In the genomic region with DNA sequence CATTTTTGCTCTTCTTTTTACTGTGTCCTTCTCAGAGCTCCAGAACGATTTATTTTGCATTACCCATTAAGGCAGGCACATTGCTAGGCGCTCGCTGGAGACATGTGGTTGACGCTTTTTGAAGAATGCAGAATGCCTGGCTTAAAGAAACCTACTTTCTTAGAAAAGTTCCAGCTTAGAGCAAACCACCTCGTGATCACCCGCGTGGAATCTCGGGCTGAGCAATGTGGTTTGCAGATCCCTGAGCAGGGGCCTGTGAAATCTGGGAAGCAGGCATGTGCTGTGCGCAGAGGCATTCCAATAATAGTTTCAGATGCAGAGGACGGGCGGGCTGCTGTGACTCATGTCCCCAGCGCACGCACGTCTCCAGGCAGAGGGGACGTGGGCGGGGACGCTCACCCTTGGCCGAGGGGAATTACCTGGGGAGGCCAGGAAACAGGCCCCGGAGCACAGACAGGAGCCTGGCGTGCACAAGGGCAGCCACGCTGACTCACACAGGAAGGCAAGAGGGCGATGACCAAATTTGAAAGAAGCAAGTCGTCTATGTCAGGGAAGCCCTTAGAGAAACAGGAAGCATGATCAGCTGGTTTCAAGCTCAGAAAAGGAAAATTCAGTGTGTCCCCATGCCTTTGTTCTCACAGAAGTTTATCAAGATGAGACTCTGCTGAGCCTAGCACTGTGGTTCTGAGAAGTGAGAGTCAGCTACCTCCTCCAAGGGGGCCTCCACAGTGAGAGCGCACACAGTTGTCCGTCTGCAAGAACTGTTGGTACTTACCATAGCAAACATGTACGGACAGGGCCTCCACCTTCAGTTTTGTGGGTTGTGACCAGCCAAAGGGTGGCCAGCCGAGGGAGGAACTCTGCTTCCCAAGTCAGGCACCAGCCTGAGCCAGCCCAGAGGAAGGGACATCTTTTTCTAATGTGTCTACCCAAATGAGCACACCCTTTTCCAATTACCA, we compare ENCODE assay signal across 8 cellular contexts.
DNase-seq lines count a peak whose midpoint lies in the region; ATAC-seq and TF ChIP-seq lines count a peak whose summit lies in the region.

No MANE protein-coding gene starts in this region.

- H3K9ac ChIP-seq in KMS-11 = no peak overlapping the region

- no peaks in the 10 kb centered on the region for H3K36me3 Mint-ChIP-seq in dendritic cell treated with granulocyte-macrophage colony-stimulating factor and Interleukin-4, amounts not matched to agents 40 ng/mL and 50 ng/mL, for 4 days (ENCODE audit: low read depth)

- peak overlapping the region; percentile 97 for H3K27ac Mint-ChIP-seq in dendritic cell treated with granulocyte-macrophage colony-stimulating factor and Interleukin-4, amounts not matched to agents 40 ng/mL and 50 ng/mL, for 4 days

- peak overlapping the region; percentile 6; the same call in 1 of the 2 replicates for H3K4me2 ChIP-seq in KMS-11

- peak overlapping the region; percentile 20 for H2AFZ ChIP-seq in KMS-11 (ENCODE audit: low read depth)

- DNase-seq in DMS53 treated with DMSO at 0.1 percent for 48 hours (lab: John Stamatoyannopoulos, UW; ENCODE audit: unreplicated experiment) (peak; percentile 75), medulla oblongata (ENCODE audit: extremely low spot score) (peak; percentile 87), NCI-H748 treated with DMSO at 0.1 percent for 48 hours (lab: John Stamatoyannopoulos, UW) (no peak)
- DNase-seq in activated CD4-positive, alpha-beta T cell treated with anti-CD3 and anti-CD28 coated beads, Interleukin-2, amount 50 U/mL, for 24 hours (ENCODE audit: low read depth in 1 of 2, low spot score in 1 of 2) = peak; percentile 86 to 95
- peak; percentile 89 for DNase-seq in stimulated activated CD8-positive, alpha-beta memory T cell treated with anti-CD3 and anti-CD28 coated beads, Interleukin-12 subunit alpha, Interleukin-12 subunit beta, amount 100 ng/mL, for 24 hours (ENCODE audit: extremely low read depth)

- peak; percentile 97 for ATAC-seq in GM21825 (IDR thresholded peaks at IDR 0.05; ENCODE audit: unreplicated experiment)

- H3K27ac ChIP-seq in KMS-11 = no peak overlapping the region

- H3K4me3 Mint-ChIP-seq in dendritic cell treated with granulocyte-macrophage colony-stimulating factor and Interleukin-4, amounts not matched to agents 40 ng/mL and 50 ng/mL, for 4 days = peak overlapping the region; percentile 61

- H4K20me1 ChIP-seq in KMS-11 (ENCODE audit: insufficient read depth) = no peaks in the 10 kb centered on the region

- H3K4me1 ChIP-seq in KMS-11 (ENCODE audit: low read depth, poor library complexity, severe bottlenecking) = peaks cover 4% of the 10 kb centered on the region

- H3K4me3 ChIP-seq in KMS-11 (IDR thresholded peaks at IDR 0.05; ENCODE audit: insufficient read depth, low read depth, low read length) = no peak overlapping the region

- no peaks in the 10 kb centered on the region for H3K27me3 ChIP-seq in KMS-11 (ENCODE audit: insufficient read depth, low read depth)

- H3K36me3 ChIP-seq in KMS-11 (ENCODE audit: insufficient read depth) = no peaks in the 10 kb centered on the region

- intact Hi-C loops in dendritic cell treated with granulocyte-macrophage colony-stimulating factor and Interleukin-4, amounts not matched to agents 40 ng/mL and 50 ng/mL, for 4 days (cut with micrococcal nuclease) = loop anchor here (1.0 kb wide), 1 partner anchor 103 kb away; no protein-coding TSS in a partner anchor

- no peaks in the 10 kb centered on the region for H3K9me3 Mint-ChIP-seq in dendritic cell treated with granulocyte-macrophage colony-stimulating factor and Interleukin-4, amounts not matched to agents 40 ng/mL and 50 ng/mL, for 4 days

- H3K27me3 Mint-ChIP-seq in dendritic cell treated with granulocyte-macrophage colony-stimulating factor and Interleukin-4, amounts not matched to agents 40 ng/mL and 50 ng/mL, for 4 days = peaks cover 17% of the 10 kb centered on the region

- no peaks in the 10 kb centered on the region for H3K79me2 ChIP-seq in KMS-11 (ENCODE audit: insufficient read depth, low read depth)

- H3K4me1 Mint-ChIP-seq in dendritic cell treated with granulocyte-macrophage colony-stimulating factor and Interleukin-4, amounts not matched to agents 40 ng/mL and 50 ng/mL, for 4 days (ENCODE audit: low read depth) = peaks cover 54% of the 10 kb centered on the region

- no peak for TF ChIP-seq CTCF in KMS-11 (conservative IDR thresholded peaks at IDR 0.05; ENCODE audit: low read depth, low read length)
